Comparison of ENCODE assay signal across 18 cellular contexts in genomic region chr16:11801481-11802021, GRCh38. TPM values are rescaled to one million over a fixed set of nuclear protein-coding genes. Genes with fewer than 3 reads are reported as not detected.
A peak's percentile ranks its signal among the peaks of the same experiment; 100 is the strongest.
DNase-seq lines count a peak whose midpoint lies in the region; TF ChIP-seq lines count a peak whose summit lies in the region.
"Had no signal": no experiment of that assay in that cellular context is flagged by ENCODE, and none has a peak within 500 bp of the region (broad histone marks: within the 10 kb centered on the region; RNA-seq: fewer than 3 reads in every experiment).

No MANE protein-coding gene starts in this region.

- H3K4me1 ChIP-seq in SJSA1 (replicated peaks) = peaks cover 58% of the 10 kb centered on the region

- peaks cover 4% of the 10 kb centered on the region for H3K36me3 ChIP-seq in SJSA1
- no peaks in the 10 kb centered on the region for H3K36me3 ChIP-seq in brain microvascular endothelial cell (replicated peaks)
- H3K36me3 ChIP-seq: transverse colon had no signal

- no peak overlapping the region for H3K4me3 ChIP-seq in SJSA1
- H3K4me3 ChIP-seq in brain microvascular endothelial cell (ENCODE audit: low read depth, low read length) = no peak overlapping the region
- H3K4me3 ChIP-seq: lung, transverse colon had no signal

- no peak for TF ChIP-seq CTCF in brain microvascular endothelial cell (IDR thresholded peaks at IDR 0.05; ENCODE audit: low read depth, low read length, missing control alignments)

- peak; percentile 27 for DNase-seq in AG08395 (ENCODE audit: low spot score)
- DNase-seq in Caki2 (ENCODE audit: low read depth) = peak; percentile 15
- DNase-seq in SJSA1 (ENCODE audit: low read depth in 1 of 2, low spot score in 2 of 2) = peak; percentile 74 to 86
- peak; percentile 53 for DNase-seq in islet precursor cell
- no peak for DNase-seq in amniotic stem cell (lab: John Stamatoyannopoulos, UW)
- DNase-seq in mucosa of gallbladder (ENCODE audit: low spot score) = no peak
- DNase-seq in brain microvascular endothelial cell = no peak
- no peak for DNase-seq in NCI-H1694 treated with DMSO at 0.1 percent for 48 hours (lab: John Stamatoyannopoulos, UW)
- DNase-seq: activated CD4-positive, alpha-beta memory T cell treated with anti-CD3 and anti-CD28 coated beads for 36 hours; effector memory CD4-positive, alpha-beta T cell; KBM-7; NCI-H1105 treated with DMSO at 0.1 percent for 48 hours; NCI-H2227 treated with DMSO at 0.1 percent for 48 hours; SHP77; stimulated activated CD4-positive, alpha-beta T cell treated with anti-CD3 and anti-CD28 coated beads, Interleukin-4, amount 100 ng/mL, for 1 hour; T-helper 9 cell; transverse colon had no signal

- in situ Hi-C loops in Caki2 (cut with HindIII; ENCODE audit: low pct_unique_long_range_greater_than_20kb, low sequenced_read_pairs) (no loop called here), brain microvascular endothelial cell (cut with HindIII; ENCODE audit: low pct_ligation_motif_present, low sequenced_read_pairs) (no loop called here)

- H3K27ac ChIP-seq in SJSA1 (peak overlapping the region; percentile 59), brain microvascular endothelial cell (no peak overlapping the region)

- no peaks in the 10 kb centered on the region for H3K9me3 ChIP-seq in SJSA1 (replicated peaks)
- H3K9me3 ChIP-seq: transverse colon had no signal

- no peaks in the 10 kb centered on the region for H3K27me3 ChIP-seq in SJSA1 (replicated peaks)
- H3K27me3 ChIP-seq in brain microvascular endothelial cell (replicated peaks) = no peaks in the 10 kb centered on the region
- H3K27me3 ChIP-seq: transverse colon had no signal

RNA-seq across cellular contexts. Expression of gene ZC3H7A, which starts 4.5 kb away (rescaled TPM):
- 18.8 and 31.2 TPM in 2 replicates for total RNA-seq in Caki2 (2014; rRNA removed; shearing (Covaris generic); ENCODE audit: low replicate concordance)
- total RNA-seq in SJSA1 (2014; rRNA removed; shearing (Covaris generic)) = 47.4 and 60.9 TPM in 2 replicates
- 47.1 TPM for total RNA-seq in mucosa of gallbladder

RNA-seq across cellular contexts. Expression of gene RSL1D1, which starts 49.8 kb away (rescaled TPM):
- 196 and 259 TPM in 2 replicates for total RNA-seq in Caki2 (2014; rRNA removed; shearing (Covaris generic); ENCODE audit: low replicate concordance)
- 120 and 204 TPM in 2 replicates for total RNA-seq in SJSA1 (2014; rRNA removed; shearing (Covaris generic))
- 80.7 TPM for total RNA-seq in mucosa of gallbladder

RNA-seq across cellular contexts. Expression of gene TXNDC11, which starts 58.9 kb away (rescaled TPM):
- 48.9 and 54.7 TPM in 2 replicates for total RNA-seq in Caki2 (2014; rRNA removed; shearing (Covaris generic); ENCODE audit: low replicate concordance)
- total RNA-seq in SJSA1 (2014; rRNA removed; shearing (Covaris generic)) = 22.1 and 29.7 TPM in 2 replicates
- total RNA-seq in mucosa of gallbladder = 55.7 TPM

Comparison
In these comparisons a context has a peak if more than half of its experiments do, and no peak if none do; other contexts are left out.
1. DNase-seq: peak in AG08395 (single experiment), Caki2 (single experiment), SJSA1 (2 of 2) and islet precursor cell (single experiment); none in amniotic stem cell (single experiment), mucosa of gallbladder (single experiment), brain microvascular endothelial cell (single experiment) and NCI-H1694 treated with DMSO at 0.1 percent for 48 hours (single experiment).